Comparison of ENCODE assay signal across 16 cellular contexts in the genomic region with DNA sequence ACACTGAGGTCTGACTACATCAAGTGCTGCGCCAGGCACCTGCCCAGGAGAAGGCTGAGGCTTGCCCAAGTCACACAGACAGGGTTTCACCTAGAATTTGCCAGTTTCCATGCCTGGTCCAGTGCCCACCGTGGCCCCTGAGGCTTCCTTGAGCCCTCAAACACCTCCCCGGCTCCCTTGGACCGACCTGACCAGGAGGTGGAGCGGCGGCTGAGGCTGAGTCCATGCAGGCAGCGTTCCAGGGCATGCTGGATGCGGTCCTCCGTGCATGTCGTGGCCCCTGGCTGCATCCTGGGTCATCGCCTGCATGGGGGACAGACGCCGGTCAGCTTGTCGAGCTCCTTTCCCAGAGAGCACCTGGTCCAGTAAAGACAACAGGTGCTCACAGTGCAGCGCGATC. TPM values are rescaled to one million over a fixed set of nuclear protein-coding genes. Genes with fewer than 3 reads are reported as not detected.
"Had no signal": no experiment of that assay in that cellular context is flagged by ENCODE, and none has a peak within 500 bp of the region (broad histone marks: within the 10 kb centered on the region; RNA-seq: fewer than 3 reads in every experiment).

No MANE protein-coding gene starts in this region.

- H3K27me3 ChIP-seq: ascending aorta, colonic mucosa had no signal

- H3K36me3 ChIP-seq: ascending aorta, colonic mucosa, gastroesophageal sphincter had no signal

- H3K4me3 Mint-ChIP-seq: activated CD4-positive, alpha-beta T cell treated with anti-CD3 and anti-CD28 coated beads, Interleukin-2, amount 10 ng/mL, durations not matched to agents 7 days and 5 days; mesothelial cell of epicardium; T-cell had no signal

- DNase-seq: activated CD4-positive, alpha-beta T cell treated with anti-CD3 and anti-CD28 coated beads, Interleukin-2, amount 10 ng/mL, durations not matched to agents 7 days and 5 days; activated gamma-delta T cell treated with Interleukin-2 at 50 U/mL for 16 hours; colonic mucosa; effector CD8-positive, alpha-beta T cell; posterior cingulate gyrus; right cardiac atrium; stimulated activated naive CD4-positive, alpha-beta T cell treated with Interleukin-2 at 50 U/mL for 16 hours; T-cell; trophoblast cell had no signal

- H3K36me3 Mint-ChIP-seq: mesothelial cell of epicardium had no signal

- H3K27me3 Mint-ChIP-seq: activated CD4-positive, alpha-beta T cell treated with anti-CD3 and anti-CD28 coated beads, Interleukin-2, amount 10 ng/mL, durations not matched to agents 7 days and 5 days; T-cell had no signal

- H3K27ac ChIP-seq: ascending aorta, colonic mucosa, gastroesophageal sphincter, hepatocyte, SK-N-MC, VCaP had no signal

- H3K27ac Mint-ChIP-seq: activated CD4-positive, alpha-beta T cell treated with anti-CD3 and anti-CD28 coated beads, Interleukin-2, amount 10 ng/mL, durations not matched to agents 7 days and 5 days; mesothelial cell of epicardium had no signal

- H3K4me3 ChIP-seq: ascending aorta, colonic mucosa, gastroesophageal sphincter, hepatocyte, SK-N-MC, smooth muscle cell had no signal

- H3K4me1 ChIP-seq: ascending aorta, colonic mucosa, gastroesophageal sphincter had no signal

- ATAC-seq: gastroesophageal sphincter, right cardiac atrium, T-cell had no signal

- H3K9me3 ChIP-seq: ascending aorta, colonic mucosa, gastroesophageal sphincter had no signal

- H3K9me3 Mint-ChIP-seq: activated CD4-positive, alpha-beta T cell treated with anti-CD3 and anti-CD28 coated beads, Interleukin-2, amount 10 ng/mL, durations not matched to agents 7 days and 5 days; mesothelial cell of epicardium; T-cell had no signal

- H3K4me1 Mint-ChIP-seq: mesothelial cell of epicardium had no signal

RNA-seq across cellular contexts. Expression of a gene that starts 43.7 kb away (rescaled TPM):
- total RNA-seq: mesothelial cell of epicardium, smooth muscle cell had no signal

RNA-seq across cellular contexts. Expression of a gene that starts 54.3 kb away (rescaled TPM):
- total RNA-seq: smooth muscle cell had no signal
